20 cellular contexts compared by ENCODE assay signal in the genomic region with DNA sequence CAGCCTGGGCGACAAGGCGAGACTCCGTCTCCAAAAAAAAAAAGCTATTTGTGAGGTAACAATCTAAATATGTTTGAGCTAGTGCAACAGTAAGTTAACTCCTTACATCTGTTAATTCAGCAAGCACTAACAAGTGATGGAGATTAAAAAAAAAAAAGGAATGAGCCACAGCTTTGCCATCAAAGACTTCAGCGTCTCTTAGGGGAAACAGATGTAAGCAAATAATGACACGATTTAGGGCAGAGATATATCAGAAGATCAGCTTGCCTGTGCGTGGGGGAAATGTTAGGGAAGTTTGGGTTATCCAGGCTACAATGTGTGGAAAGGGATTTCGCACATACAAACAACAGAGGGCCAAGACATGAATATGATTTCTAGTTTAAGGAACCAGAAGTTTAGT. TPM values are rescaled to one million over a fixed set of nuclear protein-coding genes. Genes with fewer than 3 reads are reported as not detected.
DNase-seq lines count a peak whose midpoint lies in the region; ATAC-seq and TF ChIP-seq lines count a peak whose summit lies in the region.
"Had no signal": no experiment of that assay in that cellular context is flagged by ENCODE, and none has a peak within 500 bp of the region (broad histone marks: within the 10 kb centered on the region; RNA-seq: fewer than 3 reads in every experiment).

No MANE protein-coding gene starts in this region.

- dilution Hi-C loops in mammary epithelial cell (cut with HindIII; ENCODE audit: low sequenced_read_pairs), result no loop called here

- peak overlapping the region; percentile 1 for H3K4me3 Mint-ChIP-seq in MCF 10A (ENCODE audit: unreplicated experiment)
- H3K4me3 Mint-ChIP-seq in endothelial cell (ENCODE audit: unreplicated experiment), result no peak overlapping the region
- no peak overlapping the region for H3K4me3 Mint-ChIP-seq in stimulated activated memory B cell treated with anti-CD40 and anti-IgM and Interleukin-4, amounts not matched to agents 10 μg/mL and 1 μg/mL and 100 μg/mL, for 72 hours
- H3K4me3 Mint-ChIP-seq: central memory CD8-positive, alpha-beta T cell had no signal

- in situ Hi-C loops in mammary epithelial cell (cut with MboI; ENCODE audit: low sequenced_read_pairs in 2 of 2), result loop anchor here in 1 of 2 donors (10.0 kb wide), 1 partner anchor 69 kb away; a partner anchor contains a TSS

- POLR2A ChIA-PET in MCF 10A (lab: Yijun Ruan, JAX), result interaction anchor here (0.9 to 7.7 kb wide), 6 partner anchors 16 to 131 kb away, joined by 3 to 226 read pairs (median 20); a partner anchor contains a TSS

- no peaks in the 10 kb centered on the region for H4K20me1 ChIP-seq in mammary epithelial cell (ENCODE audit: insufficient read depth, low read length)
- peaks cover 12% of the 10 kb centered on the region for H4K20me1 ChIP-seq in Karpas-422 (ENCODE audit: insufficient read depth, low read depth, low read length)

- H3K36me3 Mint-ChIP-seq in MCF 10A (ENCODE audit: insufficient read depth, unreplicated experiment) (peaks cover 18% of the 10 kb centered on the region), endothelial cell (ENCODE audit: low read depth, unreplicated experiment) (peaks cover 18% of the 10 kb centered on the region)
- H3K36me3 Mint-ChIP-seq in stimulated activated memory B cell treated with anti-CD40 and anti-IgM and Interleukin-4, amounts not matched to agents 10 μg/mL and 1 μg/mL and 100 μg/mL, for 72 hours, result peaks cover 11% of the 10 kb centered on the region

- H3K27me3 ChIP-seq in mammary epithelial cell (ENCODE audit: insufficient read depth, low read length) (no peaks in the 10 kb centered on the region), Karpas-422 (ENCODE audit: low read length) (no peaks in the 10 kb centered on the region), Peyer's patch (no peaks in the 10 kb centered on the region)
- H3K27me3 ChIP-seq: adrenal gland, heart right ventricle, suprapubic skin had no signal

- H3K27ac ChIP-seq in mammary epithelial cell (ENCODE audit: insufficient read depth, low read depth, low read length) (no peak overlapping the region), Karpas-422 (ENCODE audit: low read length) (peak overlapping the region; percentile 99), Peyer's patch (no peak overlapping the region)
- H3K27ac ChIP-seq: adrenal gland, suprapubic skin had no signal

- TF ChIP-seq CTCF in MCF 10A (IDR thresholded peaks at IDR 0.05; ENCODE audit: unreplicated experiment) (no peak), mammary epithelial cell (conservative IDR thresholded peaks at IDR 0.05 in 1 of 2, IDR thresholded peaks at IDR 0.05 in 1 of 2; ENCODE audit: extremely low read depth in 1 of 2, insufficient read depth in 1 of 2, low read depth in 1 of 2, low read length in 2 of 2) (no peak), endothelial cell (IDR thresholded peaks at IDR 0.05; ENCODE audit: unreplicated experiment) (no peak), Peyer's patch (IDR thresholded peaks at IDR 0.05) (no peak)

- no peaks in the 10 kb centered on the region for H3K9me3 Mint-ChIP-seq in MCF 10A (ENCODE audit: unreplicated experiment)
- H3K9me3 Mint-ChIP-seq in endothelial cell (ENCODE audit: unreplicated experiment), result no peaks in the 10 kb centered on the region
- no peaks in the 10 kb centered on the region for H3K9me3 Mint-ChIP-seq in stimulated activated memory B cell treated with anti-CD40 and anti-IgM and Interleukin-4, amounts not matched to agents 10 μg/mL and 1 μg/mL and 100 μg/mL, for 72 hours
- H3K9me3 Mint-ChIP-seq: central memory CD8-positive, alpha-beta T cell had no signal

- intact Hi-C loops in MCF 10A (cut with micrococcal nuclease) (no loop called here), mammary epithelial cell (cut with micrococcal nuclease) (no loop called here)

- peak overlapping the region; percentile 1 for H3K27ac Mint-ChIP-seq in MCF 10A (ENCODE audit: low read depth, unreplicated experiment)
- H3K27ac Mint-ChIP-seq in endothelial cell (ENCODE audit: unreplicated experiment), result peak overlapping the region; percentile 34
- H3K27ac Mint-ChIP-seq in stimulated activated memory B cell treated with anti-CD40 and anti-IgM and Interleukin-4, amounts not matched to agents 10 μg/mL and 1 μg/mL and 100 μg/mL, for 72 hours, result peak overlapping the region; percentile 10

- H3K36me3 ChIP-seq in mammary epithelial cell (ENCODE audit: insufficient read depth, low read length) (peaks cover 5% of the 10 kb centered on the region), Karpas-422 (ENCODE audit: insufficient read depth, low read length) (peaks cover 15% of the 10 kb centered on the region), Peyer's patch (peaks cover 0 to 6% (median 0%) of the 10 kb centered on the region in 3 donors)

- no peaks in the 10 kb centered on the region for H3K9me2 ChIP-seq in Karpas-422 (replicated peaks; ENCODE audit: insufficient read depth, low read length)
- H3K9me2 ChIP-seq: SK-N-SH had no signal

- no peaks in the 10 kb centered on the region for H3K9me3 ChIP-seq in mammary epithelial cell (replicated peaks; ENCODE audit: insufficient read depth, low read length)
- no peaks in the 10 kb centered on the region for H3K9me3 ChIP-seq in Karpas-422 (ENCODE audit: low read length)
- no peaks in the 10 kb centered on the region for H3K9me3 ChIP-seq in Peyer's patch
- H3K9me3 ChIP-seq: adrenal gland, heart right ventricle, psoas muscle, SK-N-SH, suprapubic skin had no signal

- H3K79me2 ChIP-seq in mammary epithelial cell (ENCODE audit: insufficient read depth, low read length), result peaks cover 27% of the 10 kb centered on the region
- peaks cover 38% of the 10 kb centered on the region for H3K79me2 ChIP-seq in Karpas-422 (ENCODE audit: low read length)

- CTCF ChIA-PET in MCF 10A (lab: Yijun Ruan, JAX) (interaction anchor here (1.4 kb wide), 1 partner anchor 125 kb away, joined by 4 read pairs; no protein-coding TSS in a partner anchor), mammary epithelial cell (lab: Charles Lee; ENCODE audit: low non-redundant PET) (no interaction called here)

- no peak overlapping the region for H3K4me3 ChIP-seq in mammary epithelial cell (replicated peaks in 1 of 3; ENCODE audit: insufficient read depth in 1 of 3, low read depth in 2 of 3, low read length in 3 of 3)
- peak overlapping the region; percentile 2; the same call in 1 of the 2 replicates for H3K4me3 ChIP-seq in Karpas-422 (ENCODE audit: low read length)
- no peak overlapping the region for H3K4me3 ChIP-seq in Peyer's patch
- H3K4me3 ChIP-seq: adrenal gland, suprapubic skin had no signal

- no peak for ATAC-seq in stimulated activated memory B cell treated with anti-CD40 and anti-IgM and Interleukin-4, amounts not matched to agents 10 μg/mL and 1 μg/mL and 100 μg/mL, for 72 hours
- ATAC-seq: heart right ventricle, PC-3, psoas muscle had no signal

- no peaks in the 10 kb centered on the region for H3K27me3 Mint-ChIP-seq in MCF 10A (ENCODE audit: insufficient read depth, unreplicated experiment)
- H3K27me3 Mint-ChIP-seq in endothelial cell (ENCODE audit: unreplicated experiment), result peaks cover 14% of the 10 kb centered on the region
- H3K27me3 Mint-ChIP-seq in stimulated activated memory B cell treated with anti-CD40 and anti-IgM and Interleukin-4, amounts not matched to agents 10 μg/mL and 1 μg/mL and 100 μg/mL, for 72 hours, result no peaks in the 10 kb centered on the region
- H3K27me3 Mint-ChIP-seq: central memory CD8-positive, alpha-beta T cell had no signal

- DNase-seq in MCF 10A (ENCODE audit: unreplicated experiment) (no peak), mammary epithelial cell (no peak), Karpas-422 (peak; percentile 65), endothelial cell (ENCODE audit: low spot score) (no peak), HK-2 (ENCODE audit: unreplicated experiment) (no peak), Peyer's patch (no peak)
- no peak for DNase-seq in activated CD8-positive, alpha-beta memory T cell treated with anti-CD3 and anti-CD28 coated beads, Interleukin-2, amount 50 U/mL, for 4 hours
- DNase-seq: activated CD4-positive, alpha-beta T cell treated with anti-CD3 and anti-CD28 coated beads, Interleukin-2, amount 50 U/mL, for 48 hours; adrenal gland; DMS 273 treated with DMSO at 0.1 percent for 48 hours; heart right ventricle; immature natural killer cell; NCI-H774; PC-3; psoas muscle; SK-N-SH; small intestine had no signal

- BruUV-seq in MCF 10A (replicated peaks; lab: Mats Ljungman, UMichigan), result no TSS peak
- no TSS peak for BruUV-seq in mammary epithelial cell (replicated peaks; lab: Mats Ljungman, UMichigan)

- H3K9ac ChIP-seq in mammary epithelial cell (ENCODE audit: insufficient read depth, low read length) (no peak overlapping the region), Karpas-422 (ENCODE audit: low read length) (peak overlapping the region; percentile 69)
- H3K9ac ChIP-seq: SK-N-SH had no signal

- peaks cover 38% of the 10 kb centered on the region for H3K4me1 ChIP-seq in mammary epithelial cell (ENCODE audit: insufficient read depth, low read length)
- H3K4me1 ChIP-seq in Karpas-422 (ENCODE audit: low read length), result peaks cover 78% of the 10 kb centered on the region
- H3K4me1 ChIP-seq in Peyer's patch, result peaks cover 0 to 16% (median 6%) of the 10 kb centered on the region in 4 donors

- 98% methylated on average over 7 of the region's 7 CpGs for WGBS in mammary epithelial cell (ENCODE audit: low coverage, missing lambda C conversion rate)

- TF ChIP-seq POLR2A in Peyer's patch (IDR thresholded peaks at IDR 0.05), result no peak

- H3K4me2 ChIP-seq in mammary epithelial cell (ENCODE audit: insufficient read depth, low read depth, low read length), result no peak overlapping the region
- peak overlapping the region; percentile 79 for H3K4me2 ChIP-seq in Karpas-422 (ENCODE audit: low read depth, low read length, poor library complexity, severe bottlenecking)
- H3K4me2 ChIP-seq: SK-N-SH had no signal

- H3K4me1 Mint-ChIP-seq in MCF 10A (ENCODE audit: insufficient read depth, unreplicated experiment), result peaks cover 20% of the 10 kb centered on the region
- H3K4me1 Mint-ChIP-seq in endothelial cell (ENCODE audit: unreplicated experiment), result peaks cover 14% of the 10 kb centered on the region
- H3K4me1 Mint-ChIP-seq in stimulated activated memory B cell treated with anti-CD40 and anti-IgM and Interleukin-4, amounts not matched to agents 10 μg/mL and 1 μg/mL and 100 μg/mL, for 72 hours, result peaks cover 64% of the 10 kb centered on the region

- no peak overlapping the region for H2AFZ ChIP-seq in mammary epithelial cell (ENCODE audit: low read depth, low read length)
- H2AFZ ChIP-seq in Karpas-422 (ENCODE audit: low read length), result no peak overlapping the region

RNA-seq across cellular contexts. Expression of a gene that starts 2.2 kb away (rescaled TPM):
- 36.0 and 45.4 TPM in 2 replicates for total RNA-seq in MCF 10A (2022)
- 10 to 100 TPM; 29.2 to 60.0 TPM for total RNA-seq in mammary epithelial cell
- 6.5 TPM for polyA plus RNA-seq in mammary epithelial cell
- 36.1 TPM for polyA minus RNA-seq in mammary epithelial cell
- total RNA-seq in Karpas-422 (2014; rRNA removed; shearing (Covaris generic); ENCODE audit: low replicate concordance), result 78.1 and 141 TPM in 2 replicates
- 43.8 TPM for total RNA-seq in endothelial cell (ENCODE audit: unreplicated experiment)
- 10 to 100 TPM; 64.8 to 99.9 (median 86.9) TPM for total RNA-seq in Peyer's patch

RNA-seq across cellular contexts. Expression of a gene that starts 33.3 kb away (rescaled TPM):
- total RNA-seq in MCF 10A (2022) (360 TPM in 2 replicates), mammary epithelial cell (100 to 1,000 TPM; 118 to 285 TPM), endothelial cell (ENCODE audit: unreplicated experiment) (409 TPM), Peyer's patch (10 to 100 TPM; 74.2 to 97.7 (median 90.2) TPM)
- polyA plus RNA-seq in mammary epithelial cell, result 124 TPM
- 52.9 TPM for polyA minus RNA-seq in mammary epithelial cell
- total RNA-seq in Karpas-422 (2014; rRNA removed; shearing (Covaris generic); ENCODE audit: low replicate concordance), result 430 and 561 TPM in 2 replicates
